Comparison of ENCODE assay signal across 1 cellular context in genomic region chr17:16439303-16439791, GRCh38.
TF ChIP-seq lines count a peak whose summit lies in the region.

No MANE protein-coding gene starts in this region.

TF ChIP-seq in GM12878, 131 proteins besides CTCF, POLR2A, EP300 and RAD21:
- TF ChIP-seq ZBED1 (IDR thresholded peaks at IDR 0.05; ENCODE audit: borderline replicate concordance), result peak; percentile 39; the same call in 1 of the 2 replicates
- TF ChIP-seq CREB1 (IDR thresholded peaks at IDR 0.05; ENCODE audit: low read depth), result peak; percentile 66
- peak; percentile 19; the same call in 1 of the 2 replicates for TF ChIP-seq LARP7 (IDR thresholded peaks at IDR 0.05)
- TF ChIP-seq JUND (IDR thresholded peaks at IDR 0.05; ENCODE audit: low read depth, low read length), result no peak
- no peak for TF ChIP-seq RB1 (IDR thresholded peaks at IDR 0.05; ENCODE audit: borderline replicate concordance)
- peak; percentile 53 for TF ChIP-seq POLR2AphosphoS5 (IDR thresholded peaks at IDR 0.05; ENCODE audit: low read length)
- no peak for TF ChIP-seq NR2F1 (conservative IDR thresholded peaks at IDR 0.05)
- TF ChIP-seq NFYA (IDR thresholded peaks at IDR 0.05; ENCODE audit: borderline replicate concordance, low read depth, low read length), result no peak
- no peak for TF ChIP-seq PBX3 (IDR thresholded peaks at IDR 0.05; ENCODE audit: insufficient replicate concordance, low read depth, low read length)
- TF ChIP-seq BACH1 (IDR thresholded peaks at IDR 0.05; ENCODE audit: borderline replicate concordance), result peak; percentile 3; the same call in 1 of the 2 replicates
- no peak for TF ChIP-seq ZNF207 (IDR thresholded peaks at IDR 0.05; ENCODE audit: borderline replicate concordance)
- TF ChIP-seq PML (IDR thresholded peaks at IDR 0.05; ENCODE audit: low read length), result peak; percentile 1; the same call in 1 of the 2 replicates
- TF ChIP-seq RUNX3 (IDR thresholded peaks at IDR 0.05; ENCODE audit: low read length), result peak; percentile 50
- TF ChIP-seq DPF2 (IDR thresholded peaks at IDR 0.05), result peak; percentile 13; the same call in 1 of the 2 replicates
